In the genomic region with DNA sequence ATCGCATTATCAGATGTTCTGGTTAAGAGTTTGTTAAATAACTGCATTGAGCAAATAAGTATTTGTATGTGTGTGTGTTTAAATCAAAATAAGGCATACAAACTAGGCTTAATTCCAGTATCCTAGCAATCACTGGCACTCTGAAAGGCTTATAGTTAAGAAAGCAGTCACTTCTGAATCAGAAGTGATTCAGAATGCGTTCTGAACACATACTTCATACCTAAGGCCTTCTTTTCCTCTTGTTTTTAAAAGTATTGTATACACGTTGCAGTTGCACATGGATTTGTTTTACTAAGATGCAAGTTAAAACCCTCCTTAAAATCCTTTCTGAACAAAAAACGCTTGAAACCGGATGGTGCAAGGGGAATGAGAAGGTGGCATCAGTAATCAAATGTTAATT, we compare ENCODE assay signal across 24 cellular contexts.
DNase-seq lines count a peak whose midpoint lies in the region; ATAC-seq and TF ChIP-seq lines count a peak whose summit lies in the region.
"Had no signal": no experiment of that assay in that cellular context is flagged by ENCODE, and none has a peak within 500 bp of the region (broad histone marks: within the 10 kb centered on the region; RNA-seq: fewer than 3 reads in every experiment).

No MANE protein-coding gene starts in this region.

- H3K27ac ChIP-seq in mesenchymal stem cell (ENCODE audit: low read length, poor library complexity, severe bottlenecking) (no peak overlapping the region), heart left ventricle (no peak overlapping the region)
- H3K27ac ChIP-seq: brain microvascular endothelial cell, coronary artery, hepatocyte, testis had no signal

- H3K4me2 ChIP-seq in mesenchymal stem cell (ENCODE audit: low read length, poor library complexity, severe bottlenecking) = no peak overlapping the region
- H3K4me2 ChIP-seq: hepatocyte had no signal

- H3K27me3 ChIP-seq in mesenchymal stem cell (ENCODE audit: control insufficient read depth in 1 of 2, insufficient read depth in 1 of 2, low read length in 2 of 2) (no peaks in the 10 kb centered on the region), heart left ventricle (no peaks in the 10 kb centered on the region)
- H3K27me3 ChIP-seq: BE2C, brain microvascular endothelial cell, hepatocyte, testis had no signal

- H3K9ac ChIP-seq in mesenchymal stem cell (ENCODE audit: low read length) = peak overlapping the region; percentile 3

- no peak overlapping the region for H2BK120ac ChIP-seq in mesenchymal stem cell (ENCODE audit: low read depth, low read length)

- no peak for TF ChIP-seq POLR2A in heart left ventricle (IDR thresholded peaks at IDR 0.05)

- no peaks in the 10 kb centered on the region for H3K36me3 ChIP-seq in mesenchymal stem cell (ENCODE audit: control insufficient read depth in 1 of 2, insufficient read depth in 2 of 2, low read depth in 1 of 2, low read length in 2 of 2)
- no peaks in the 10 kb centered on the region for H3K36me3 ChIP-seq in heart left ventricle
- H3K36me3 ChIP-seq: BE2C, brain microvascular endothelial cell had no signal

- no peaks in the 10 kb centered on the region for H3K9me3 ChIP-seq in mesenchymal stem cell (ENCODE audit: control insufficient read depth, low read length)
- no peaks in the 10 kb centered on the region for H3K9me3 ChIP-seq in heart left ventricle
- H3K9me3 ChIP-seq: BE2C, Caco-2, testis had no signal

- no peak overlapping the region for H2BK15ac ChIP-seq in mesenchymal stem cell (ENCODE audit: low read depth, poor library complexity, severe bottlenecking)

- ATAC-seq in heart left ventricle (no peak), HG02973 (IDR thresholded peaks at IDR 0.05; ENCODE audit: unreplicated experiment) (no peak), left cardiac atrium (no peak)
- ATAC-seq in activated CD4-positive, CD25-positive, alpha-beta regulatory T cell treated with anti-CD3 and anti-CD28 coated beads, Interleukin-2, amount 50 U/mL, for 24 hours = no peak
- ATAC-seq: activated CD4-positive, alpha-beta T cell treated with anti-CD3 and anti-CD28 coated beads for 36 hours; HepG2; stimulated activated memory B cell treated with anti-CD40 and anti-IgM and Interleukin-4, amounts not matched to agents 10 μg/mL and 1 μg/mL and 100 μg/mL, for 72 hours had no signal

- H3K4me3 ChIP-seq in epithelial cell of esophagus (ENCODE audit: low read length) (no peak overlapping the region), mesenchymal stem cell (ENCODE audit: insufficient read depth in 1 of 2, low read depth in 1 of 2, low read length in 2 of 2) (no peak overlapping the region), heart left ventricle (no peak overlapping the region)
- H3K4me3 ChIP-seq: coronary artery, hepatocyte, lung, testis had no signal

- no peak overlapping the region for H3K14ac ChIP-seq in mesenchymal stem cell (ENCODE audit: low read length in 2 of 2)

- H3K4me1 ChIP-seq in mesenchymal stem cell (ENCODE audit: control insufficient read depth, insufficient read depth, low read depth, low read length) = no peaks in the 10 kb centered on the region
- peaks cover 0 to 5% (median 0%) of the 10 kb centered on the region in 12 donors for H3K4me1 ChIP-seq in heart left ventricle
- H3K4me1 ChIP-seq: BE2C had no signal

- no peak overlapping the region for H2AK5ac ChIP-seq in mesenchymal stem cell (ENCODE audit: low read length, severe bottlenecking)

- 83% methylated on average over 3 of the region's 5 CpGs for WGBS in mesenchymal stem cell
- whole genome bisulfite sequencing in heart left ventricle, 4 donors = 90 to 94% (median 92%) methylated on average over 5 of the region's 5 CpGs

- H3K18ac ChIP-seq in mesenchymal stem cell (ENCODE audit: low read depth in 1 of 2, low read length in 2 of 2) = no peak overlapping the region

- no peak overlapping the region for H2AFZ ChIP-seq in mesenchymal stem cell (ENCODE audit: low read depth, low read length)
- H2AFZ ChIP-seq: hepatocyte had no signal

- no peak overlapping the region for H4K8ac ChIP-seq in mesenchymal stem cell (ENCODE audit: low read length)

- no peak for TF ChIP-seq CTCF in epithelial cell of esophagus (IDR thresholded peaks at IDR 0.05; ENCODE audit: insufficient read depth, low read depth, low read length, missing control alignments)
- TF ChIP-seq CTCF in heart left ventricle (IDR thresholded peaks at IDR 0.05) = no peak

- H2BK5ac ChIP-seq in mesenchymal stem cell (ENCODE audit: low read depth, low read length, poor library complexity, severe bottlenecking) = no peak overlapping the region

- H4K91ac ChIP-seq in mesenchymal stem cell (ENCODE audit: low read length) = no peak overlapping the region

- H3K4ac ChIP-seq in mesenchymal stem cell (ENCODE audit: low read depth in 1 of 2, low read length in 2 of 2) = no peak overlapping the region

- intact Hi-C loops in heart left ventricle (cut with DNase I) (no loop called here), left cardiac atrium (cut with DNase I) (no loop called here)

- DNase-seq in AG08395 (ENCODE audit: low spot score) (peak; percentile 10), LHCN-M2 (ENCODE audit: low read depth) (peak; percentile 10), epithelial cell of esophagus (ENCODE audit: low read depth) (peak; percentile 64), mesenchymal stem cell (no peak), heart left ventricle (no peak), left cardiac atrium (no peak)
- DNase-seq: activated CD4-positive, alpha-beta T cell treated with anti-CD3 and anti-CD28 coated beads for 36 hours; BE2C; brain microvascular endothelial cell; Caco-2; NCI-H1105; NCI-H2081; SHP77 treated with DMSO at 0.1 percent for 48 hours; small intestine; stimulated activated CD4-positive, alpha-beta T cell treated with anti-CD3 and anti-CD28 coated beads, Interleukin-2, amount 100 ng/mL, for 24 hours; T-helper 1 cell; testis had no signal

- H3K23ac ChIP-seq in mesenchymal stem cell (ENCODE audit: low read length in 2 of 2) = no peak overlapping the region

- peaks cover 2% of the 10 kb centered on the region for H3K79me1 ChIP-seq in mesenchymal stem cell (replicated peaks; ENCODE audit: low read length, poor library complexity, severe bottlenecking)

- no peak overlapping the region for H2BK12ac ChIP-seq in mesenchymal stem cell (ENCODE audit: low read length in 2 of 2)

Comparison
In these comparisons a context has a peak if more than half of its experiments do, and no peak if none do; other contexts are left out.
1. DNase-seq: peak in AG08395 (single experiment), LHCN-M2 (single experiment) and epithelial cell of esophagus (single experiment); none in mesenchymal stem cell (single experiment), heart left ventricle (0 of 5) and left cardiac atrium (single experiment).